ENCODE assay signal across 11 cellular contexts in the genomic region with DNA sequence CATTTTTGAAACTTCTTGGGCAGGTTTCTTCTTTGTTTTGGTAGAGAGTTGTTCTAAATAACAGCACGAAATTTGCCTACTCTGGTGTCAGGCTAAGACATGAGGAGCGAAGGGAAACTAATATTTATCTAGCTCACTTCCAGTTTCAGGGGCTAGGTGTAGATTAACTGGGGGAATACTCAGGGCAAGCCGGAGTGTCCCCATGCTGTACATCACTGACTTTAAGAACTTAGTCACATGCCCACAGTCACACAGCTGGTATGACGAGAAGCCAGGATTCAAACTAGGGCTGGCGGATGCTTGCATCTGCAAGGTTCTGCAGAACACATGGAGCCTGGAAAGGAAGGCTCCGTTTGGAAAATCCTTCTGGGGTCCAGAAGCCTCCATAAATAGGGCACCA.
DNase-seq lines count a peak whose midpoint lies in the region; ATAC-seq and TF ChIP-seq lines count a peak whose summit lies in the region.
"Had no signal": no experiment of that assay in that cellular context is flagged by ENCODE, and none has a peak within 500 bp of the region (broad histone marks: within the 10 kb centered on the region; RNA-seq: fewer than 3 reads in every experiment).

No MANE protein-coding gene starts in this region.

- H3K9ac ChIP-seq in PC-3 (ENCODE audit: low read length), result no peak overlapping the region

- H3K9me2 ChIP-seq in PC-3 (replicated peaks; ENCODE audit: low read length), result no peaks in the 10 kb centered on the region

- H3K4me1 ChIP-seq in PC-3 (ENCODE audit: insufficient read depth, low read length), result 0 out of 2 replicates have a peak, but pooled peaks cover 6% of the 10 kb centered on the region

- no peaks in the 10 kb centered on the region for H3K9me3 Mint-ChIP-seq in activated CD4-positive, alpha-beta memory T cell treated with anti-CD3 and anti-CD28 coated beads, Interleukin-2, amount 10 ng/mL, durations not matched to agents 7 days and 5 days

- H3K36me3 Mint-ChIP-seq in activated CD4-positive, alpha-beta memory T cell treated with anti-CD3 and anti-CD28 coated beads, Interleukin-2, amount 10 ng/mL, durations not matched to agents 7 days and 5 days (ENCODE audit: low read depth), result no peaks in the 10 kb centered on the region

- POLR2A ChIA-PET in activated CD4-positive, alpha-beta memory T cell treated with anti-CD3 and anti-CD28 coated beads, Interleukin-2, amount 10 ng/mL, durations not matched to agents 7 days and 5 days (lab: Charles Lee), result no interaction called here
- POLR2A ChIA-PET in PC-3 (lab: Charles Lee; ENCODE audit: unreplicated experiment), result no interaction called here

- intact Hi-C loops in PC-3 (cut with micrococcal nuclease), result loop anchor here (10.0 kb wide), 1 partner anchor 451 kb away; the partner anchor contains the start of gene NEDD4L

- H2AFZ ChIP-seq in PC-3 (ENCODE audit: low read length), result no peak overlapping the region

- H3K79me2 ChIP-seq in PC-3 (ENCODE audit: low read length), result no peaks in the 10 kb centered on the region

- no peaks in the 10 kb centered on the region for H3F3A ChIP-seq in PC-3 (ENCODE audit: low read length, unreplicated experiment)

- DNase-seq in GM12865 (ENCODE audit: low read depth) (peak; percentile 69), H7 (no peak), HuH-7.5 (ENCODE audit: low spot score) (no peak), PC-3 (no peak)
- DNase-seq in activated CD4-positive, alpha-beta memory T cell treated with anti-CD3 and anti-CD28 coated beads, Interleukin-2, amount 10 ng/mL, durations not matched to agents 7 days and 5 days, result no peak
- DNase-seq: foreskin melanocyte, NCI-H1694 treated with DMSO at 0.1 percent for 48 hours had no signal

- H3K4me2 ChIP-seq in PC-3 (ENCODE audit: low read length), result no peak overlapping the region

- H4K20me1 ChIP-seq in PC-3 (ENCODE audit: low read length), result no peaks in the 10 kb centered on the region

- H3K4me1 Mint-ChIP-seq in activated CD4-positive, alpha-beta memory T cell treated with anti-CD3 and anti-CD28 coated beads, Interleukin-2, amount 10 ng/mL, durations not matched to agents 7 days and 5 days, result peaks cover 8% of the 10 kb centered on the region

- ATAC-seq in GM19372 (IDR thresholded peaks at IDR 0.05; ENCODE audit: low read depth, unreplicated experiment), result peak; percentile 93
- ATAC-seq in HG02798 (IDR thresholded peaks at IDR 0.05; ENCODE audit: poor library complexity, unreplicated experiment), result peak; percentile 88
- peak; percentile 88 for ATAC-seq in HG03520 (IDR thresholded peaks at IDR 0.05; ENCODE audit: unreplicated experiment)
- ATAC-seq in PC-3, result no peak

- peaks cover 33% of the 10 kb centered on the region for H3K27me3 Mint-ChIP-seq in activated CD4-positive, alpha-beta memory T cell treated with anti-CD3 and anti-CD28 coated beads, Interleukin-2, amount 10 ng/mL, durations not matched to agents 7 days and 5 days

- no peak overlapping the region for H3K4me3 Mint-ChIP-seq in activated CD4-positive, alpha-beta memory T cell treated with anti-CD3 and anti-CD28 coated beads, Interleukin-2, amount 10 ng/mL, durations not matched to agents 7 days and 5 days

- H3K27ac Mint-ChIP-seq in activated CD4-positive, alpha-beta memory T cell treated with anti-CD3 and anti-CD28 coated beads, Interleukin-2, amount 10 ng/mL, durations not matched to agents 7 days and 5 days, result no peak overlapping the region

- no peaks in the 10 kb centered on the region for H3K36me3 ChIP-seq in H7 (replicated peaks; ENCODE audit: control insufficient read depth, insufficient read depth, low read length)
- H3K36me3 ChIP-seq in PC-3 (ENCODE audit: low read depth, low read length), result no peaks in the 10 kb centered on the region
- H3K36me3 ChIP-seq: vagina had no signal

- H3K27ac ChIP-seq in PC-3 (ENCODE audit: low read length), result no peak overlapping the region

- BruUV-seq in PC-3 (replicated peaks; lab: Mats Ljungman, UMichigan), result no TSS peak

- H3K27me3 ChIP-seq in H7 (ENCODE audit: control insufficient read depth, insufficient read depth, low read length) (no peaks in the 10 kb centered on the region; the same call in 1 of the 2 replicates), PC-3 (ENCODE audit: low read length) (no peaks in the 10 kb centered on the region)
- H3K27me3 ChIP-seq: vagina had no signal

- H3K4me3 ChIP-seq in GM12865 (ENCODE audit: low read depth, low read length) (no peak overlapping the region), H7 (ENCODE audit: insufficient read depth, low read depth, low read length) (no peak overlapping the region), PC-3 (ENCODE audit: low read length) (no peak overlapping the region)
- H3K4me3 ChIP-seq: vagina had no signal

- no peaks in the 10 kb centered on the region for H3K9me3 ChIP-seq in PC-3 (ENCODE audit: low read length)
- H3K9me3 ChIP-seq: vagina had no signal

- TF ChIP-seq CTCF in GM12865 (IDR thresholded peaks at IDR 0.05; ENCODE audit: insufficient read depth, low read depth, low read length, missing control alignments) (no peak), PC-3 (conservative IDR thresholded peaks at IDR 0.05; ENCODE audit: low read depth, low read length) (no peak)

- CTCF ChIA-PET in activated CD4-positive, alpha-beta memory T cell treated with anti-CD3 and anti-CD28 coated beads, Interleukin-2, amount 10 ng/mL, durations not matched to agents 7 days and 5 days (lab: Charles Lee), result interaction anchor here (0.6 to 1.8 kb wide), 10 partner anchors 10 to 385 kb away, joined by 3 to 15 read pairs (median 4); no protein-coding TSS in a partner anchor
- CTCF ChIA-PET in PC-3 (lab: Charles Lee), result no interaction called here
